11 cellular contexts compared by ENCODE assay signal in genomic region chr4:148060264-148061138, GRCh38.
DNase-seq lines count a peak whose midpoint lies in the region; ATAC-seq and TF ChIP-seq lines count a peak whose summit lies in the region.
"Had no signal": no experiment of that assay in that cellular context is flagged by ENCODE, and none has a peak within 500 bp of the region (broad histone marks: within the 10 kb centered on the region; RNA-seq: fewer than 3 reads in every experiment).

No MANE protein-coding gene starts in this region.

- H3K27me3 Mint-ChIP-seq in activated T-helper 2 cell treated with anti-CD3 and anti-CD28 coated beads, Interferon-gamma antibody, Interleukin-2, Interleukin-4, amounts not matched to agents 10 μg/mL and 5 μg/mL and 100 μg/mL, durations not matched to agents 14 hours and 24 hours and 36 hours (ENCODE audit: low read depth), result no peaks in the 10 kb centered on the region

- no peak overlapping the region for H2BK15ac ChIP-seq in mesendoderm (replicated peaks; ENCODE audit: low read depth)

- H3K4me1 Mint-ChIP-seq in activated T-helper 2 cell treated with anti-CD3 and anti-CD28 coated beads, Interferon-gamma antibody, Interleukin-2, Interleukin-4, amounts not matched to agents 10 μg/mL and 5 μg/mL and 100 μg/mL, durations not matched to agents 14 hours and 24 hours and 36 hours (ENCODE audit: low read depth), result peaks cover 42% of the 10 kb centered on the region

- ATAC-seq in HG02678 (IDR thresholded peaks at IDR 0.05; ENCODE audit: unreplicated experiment), result no peak

- peak overlapping the region; percentile 34 for H4K5ac ChIP-seq in mesendoderm (ENCODE audit: low read length)

- no peak for TF ChIP-seq CTCF in BE2C (IDR thresholded peaks at IDR 0.05; ENCODE audit: low read depth, low read length)

- peak; percentile 15 for DNase-seq in stimulated activated CD4-positive, alpha-beta T cell treated with anti-CD3 and anti-CD28 coated beads, Interleukin-4, amount 100 ng/mL, for 24 hours
- no peak for DNase-seq in stimulated activated CD4-positive, alpha-beta T cell treated with anti-CD3 and anti-CD28 coated beads, Interleukin-2, amount 100 ng/mL, for 48 hours
- DNase-seq in activated T-helper 2 cell treated with anti-CD3 and anti-CD28 coated beads, Interferon-gamma antibody, Interleukin-2, Interleukin-4, amounts not matched to agents 10 μg/mL and 5 μg/mL and 100 μg/mL, durations not matched to agents 14 hours and 24 hours and 36 hours (ENCODE audit: low spot score), result no peak
- DNase-seq in mesendoderm, result no peak
- no peak for DNase-seq in BE2C
- DNase-seq in AG20443 (ENCODE audit: low spot score), result no peak
- no peak for DNase-seq in amygdala (lab: John Stamatoyannopoulos, UW)
- DNase-seq: NCI-H524, occipital lobe had no signal

- no peak overlapping the region for H3K23ac ChIP-seq in mesendoderm (ENCODE audit: low read length)

- no peaks in the 10 kb centered on the region for H3K79me1 ChIP-seq in mesendoderm (ENCODE audit: low read length)

- H2AK5ac ChIP-seq in mesendoderm (ENCODE audit: low read length), result no peak overlapping the region

- H3K4me1 ChIP-seq in mesendoderm (ENCODE audit: control insufficient read depth, low read depth, low read length), result peaks cover 25% of the 10 kb centered on the region
- peaks cover 20% of the 10 kb centered on the region for H3K4me1 ChIP-seq in BE2C

- no peak overlapping the region for H3K4ac ChIP-seq in mesendoderm (ENCODE audit: low read depth, low read length)

- H3K56ac ChIP-seq in mesendoderm (ENCODE audit: low read length), result peak overlapping the region; percentile 61

- no peak overlapping the region for H2BK120ac ChIP-seq in mesendoderm (ENCODE audit: low read depth, low read length)

- H4K8ac ChIP-seq in mesendoderm (ENCODE audit: low read depth, low read length), result no peak overlapping the region

- H2BK5ac ChIP-seq in mesendoderm (ENCODE audit: low read length), result peak overlapping the region; percentile 86

- peaks cover 8% of the 10 kb centered on the region for H3K36me3 Mint-ChIP-seq in activated T-helper 2 cell treated with anti-CD3 and anti-CD28 coated beads, Interferon-gamma antibody, Interleukin-2, Interleukin-4, amounts not matched to agents 10 μg/mL and 5 μg/mL and 100 μg/mL, durations not matched to agents 14 hours and 24 hours and 36 hours (ENCODE audit: low read depth)

- peak overlapping the region; percentile 39 for H3K18ac ChIP-seq in mesendoderm (ENCODE audit: low read length)

- no peak overlapping the region for H3K4me2 ChIP-seq in mesendoderm (ENCODE audit: low read length)

- 100% methylated on average over 1 of the region's 13 CpGs for WGBS in mesendoderm (ENCODE audit: extremely low coverage, insufficient coverage, low lambda C conversion rate)

- no peaks in the 10 kb centered on the region for H3K36me3 ChIP-seq in mesendoderm (ENCODE audit: control insufficient read depth, insufficient read depth, low read length)
- H3K36me3 ChIP-seq in BE2C, result no peaks in the 10 kb centered on the region

- H3K27ac ChIP-seq in mesendoderm (ENCODE audit: low read depth, low read length), result no peak overlapping the region
- H3K27ac ChIP-seq: C4-2B had no signal

- no peak overlapping the region for H3K27ac Mint-ChIP-seq in activated T-helper 2 cell treated with anti-CD3 and anti-CD28 coated beads, Interferon-gamma antibody, Interleukin-2, Interleukin-4, amounts not matched to agents 10 μg/mL and 5 μg/mL and 100 μg/mL, durations not matched to agents 14 hours and 24 hours and 36 hours

- H3K4me3 Mint-ChIP-seq in activated T-helper 2 cell treated with anti-CD3 and anti-CD28 coated beads, Interferon-gamma antibody, Interleukin-2, Interleukin-4, amounts not matched to agents 10 μg/mL and 5 μg/mL and 100 μg/mL, durations not matched to agents 14 hours and 24 hours and 36 hours (ENCODE audit: low read depth), result peak overlapping the region; percentile 40

- no peaks in the 10 kb centered on the region for H3K9me3 Mint-ChIP-seq in activated T-helper 2 cell treated with anti-CD3 and anti-CD28 coated beads, Interferon-gamma antibody, Interleukin-2, Interleukin-4, amounts not matched to agents 10 μg/mL and 5 μg/mL and 100 μg/mL, durations not matched to agents 14 hours and 24 hours and 36 hours

- H3K9ac ChIP-seq in mesendoderm (ENCODE audit: low read length), result no peak overlapping the region

- H3K79me2 ChIP-seq in mesendoderm (ENCODE audit: control insufficient read depth, insufficient read depth, low read length), result no peaks in the 10 kb centered on the region

- intact Hi-C loops in activated T-helper 2 cell treated with anti-CD3 and anti-CD28 coated beads, Interferon-gamma antibody, Interleukin-2, Interleukin-4, amounts not matched to agents 10 μg/mL and 5 μg/mL and 100 μg/mL, durations not matched to agents 14 hours and 24 hours and 36 hours (cut with micrococcal nuclease), result no loop called here

- H3K27me3 ChIP-seq in mesendoderm (ENCODE audit: insufficient read depth, low read length, poor library complexity), result no peaks in the 10 kb centered on the region
- no peaks in the 10 kb centered on the region for H3K27me3 ChIP-seq in BE2C

- H3K4me3 ChIP-seq in mesendoderm (ENCODE audit: low read length) (no peak overlapping the region), BE2C (ENCODE audit: low read depth, low read length) (no peak overlapping the region)

- H3K9me3 ChIP-seq in BE2C, result no peaks in the 10 kb centered on the region
